In the genomic region with DNA sequence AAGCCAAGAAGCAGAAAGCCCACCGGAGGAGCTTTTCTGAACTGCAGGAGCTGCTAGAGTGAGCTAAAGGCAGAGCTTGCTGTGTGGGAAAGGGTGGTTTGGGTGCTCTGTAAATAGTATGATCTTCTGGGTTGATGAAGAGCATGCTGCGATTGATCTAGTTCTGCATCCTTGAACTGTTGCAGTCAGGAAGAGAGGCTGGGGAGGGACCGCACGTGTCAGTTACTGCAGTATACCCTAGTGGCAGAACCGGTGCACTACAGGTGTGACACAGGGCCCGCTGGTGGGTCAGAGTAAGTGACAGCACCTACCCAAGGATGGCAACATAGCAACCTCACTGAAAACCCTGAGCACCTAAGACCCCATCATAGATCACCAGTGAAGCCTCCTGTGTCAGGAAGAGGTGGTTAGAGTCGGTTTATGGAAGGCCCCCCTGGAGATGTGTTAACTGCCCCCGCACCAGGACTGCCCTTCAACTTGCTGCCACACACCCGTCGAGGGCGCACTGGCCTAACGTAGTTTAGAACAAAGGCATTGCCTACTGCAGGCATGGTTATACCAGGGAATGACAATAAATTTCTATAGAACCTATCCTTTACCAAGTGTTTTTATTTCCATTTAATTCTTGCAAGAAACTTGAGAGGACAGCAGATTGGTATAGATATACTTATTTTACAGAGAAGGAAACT, we compare ENCODE assay signal across 8 cellular contexts.
DNase-seq lines count a peak whose midpoint lies in the region; ATAC-seq and TF ChIP-seq lines count a peak whose summit lies in the region.

No MANE protein-coding gene starts in this region.

- H3K9me3 ChIP-seq in Panc1 (ENCODE audit: control insufficient read depth, insufficient read depth, low read depth, low read length) (no peaks in the 10 kb centered on the region), lower lobe of right lung (no peaks in the 10 kb centered on the region)

- TF ChIP-seq CTCF in GM12873 (IDR thresholded peaks at IDR 0.05; ENCODE audit: insufficient read depth, low read depth, low read length, missing control alignments) (peak; percentile 92), Panc1 (IDR thresholded peaks at IDR 0.05) (peak; percentile 48), lower lobe of right lung (IDR thresholded peaks at IDR 0.05) (peak; percentile 49)

- CTCF ChIA-PET in Panc1 (lab: Charles Lee): no interaction called here

- no TSS peak for BruUV-seq in Panc1 (replicated peaks; lab: Mats Ljungman, UMichigan)

- in situ Hi-C loops in Panc1 (cut with HindIII; ENCODE audit: low pct_unique_long_range_greater_than_20kb, low sequenced_read_pairs): no loop called here

- H3K27me3 ChIP-seq in Panc1 (ENCODE audit: control insufficient read depth, insufficient read depth, low read length) (peaks cover 2% of the 10 kb centered on the region; the same call in 1 of the 2 replicates), lower lobe of right lung (ENCODE audit: low read depth) (peaks cover 4% of the 10 kb centered on the region)

- H3K36me3 ChIP-seq in Panc1 (ENCODE audit: control insufficient read depth, insufficient read depth, low read length): no peaks in the 10 kb centered on the region
- no peaks in the 10 kb centered on the region for H3K36me3 ChIP-seq in lower lobe of right lung

- no peaks in the 10 kb centered on the region for H3K4me1 ChIP-seq in Panc1 (ENCODE audit: control insufficient read depth, insufficient read depth, low read length)
- H3K4me1 ChIP-seq in lower lobe of right lung: no peaks in the 10 kb centered on the region

- H3K27ac ChIP-seq in Panc1 (ENCODE audit: low read length): no peak overlapping the region
- H3K27ac ChIP-seq in lower lobe of right lung: no peak overlapping the region

- POLR2A ChIA-PET in Panc1 (lab: Charles Lee): no interaction called here

- peak; percentile 90 for ATAC-seq in HG02642 (IDR thresholded peaks at IDR 0.05; ENCODE audit: poor library complexity, unreplicated experiment)
- no peak; the same call in 1 of the 2 replicates for ATAC-seq in Panc1
- ATAC-seq in lower lobe of right lung: peak; percentile 49 to 66
- peak; percentile 55 for ATAC-seq in stimulated activated naive CD8-positive, alpha-beta T cell treated with anti-CD3 and anti-CD28 coated beads, Interleukin-15, Interleukin-2, amounts not matched to agents 100 U/mL and 50 U/mL, for 24 hours

- intact Hi-C loops in Panc1 (cut with micrococcal nuclease; ENCODE audit: unreplicated experiment) (no loop called here), lower lobe of right lung (cut with DNase I) (no loop called here)

- DNase-seq in Panc1 (ENCODE audit: low read depth, low spot score) (no peak), lower lobe of right lung (no peak), middle frontal gyrus (ENCODE audit: extremely low spot score, low spot score) (no peak), globus pallidus (ENCODE audit: low spot score) (no peak)
- peak; percentile 30 for DNase-seq in activated effector memory CD4-positive, alpha-beta T cell treated with Interleukin-2 at 50 U/mL for 16 hours
- peak; percentile 73 for DNase-seq in stimulated activated naive CD8-positive, alpha-beta T cell treated with anti-CD3 and anti-CD28 coated beads, Interleukin-15, Interleukin-2, amounts not matched to agents 100 U/mL and 50 U/mL, for 24 hours

- H3K4me3 ChIP-seq in Panc1 (ENCODE audit: low read depth in 2 of 2, low read length in 2 of 2) (no peak overlapping the region), lower lobe of right lung (no peak overlapping the region)

Comparison
In these comparisons a context has a peak if more than half of its experiments do, and no peak if none do; other contexts are left out.
1. DNase-seq: peak in activated effector memory CD4-positive, alpha-beta T cell treated with Interleukin-2 at 50 U/mL for 16 hours (single experiment) and stimulated activated naive CD8-positive, alpha-beta T cell treated with anti-CD3 and anti-CD28 coated beads, Interleukin-15, Interleukin-2, amounts not matched to agents 100 U/mL and 50 U/mL, for 24 hours (single experiment); none in Panc1 (single experiment), lower lobe of right lung (single experiment), middle frontal gyrus (single experiment) and globus pallidus (single experiment).
2. Peak in every context shown above with its lines, with median percentiles within 50 percentile points of each other: CTCF ChIP-seq.